1 cellular context compared by ENCODE assay signal in the genomic region with DNA sequence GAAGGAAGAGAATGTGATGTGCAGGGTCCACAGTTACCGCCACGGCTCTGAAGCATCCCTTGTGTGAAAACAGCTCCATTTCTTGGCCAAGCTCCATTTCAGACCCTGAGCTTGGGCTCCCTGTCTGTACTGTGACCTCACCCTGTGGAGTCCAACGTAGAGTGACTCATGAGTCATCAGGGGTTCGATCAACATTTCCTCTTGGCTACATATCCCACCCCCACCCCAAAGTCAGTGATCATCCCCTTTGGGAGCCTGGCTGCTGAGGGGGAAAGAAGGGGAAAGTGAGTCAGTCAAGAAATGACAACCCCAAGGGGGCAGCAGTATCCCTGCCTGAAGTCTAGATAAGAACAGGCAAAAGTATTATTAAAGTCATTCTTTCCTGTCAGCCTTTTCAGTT.
TF ChIP-seq lines count a peak whose summit lies in the region.

No MANE protein-coding gene starts in this region.

TF ChIP-seq in GM23338, 12 proteins besides CTCF, POLR2A, EP300 and RAD21 (continued from another document):
- TF ChIP-seq, protein P1, sequence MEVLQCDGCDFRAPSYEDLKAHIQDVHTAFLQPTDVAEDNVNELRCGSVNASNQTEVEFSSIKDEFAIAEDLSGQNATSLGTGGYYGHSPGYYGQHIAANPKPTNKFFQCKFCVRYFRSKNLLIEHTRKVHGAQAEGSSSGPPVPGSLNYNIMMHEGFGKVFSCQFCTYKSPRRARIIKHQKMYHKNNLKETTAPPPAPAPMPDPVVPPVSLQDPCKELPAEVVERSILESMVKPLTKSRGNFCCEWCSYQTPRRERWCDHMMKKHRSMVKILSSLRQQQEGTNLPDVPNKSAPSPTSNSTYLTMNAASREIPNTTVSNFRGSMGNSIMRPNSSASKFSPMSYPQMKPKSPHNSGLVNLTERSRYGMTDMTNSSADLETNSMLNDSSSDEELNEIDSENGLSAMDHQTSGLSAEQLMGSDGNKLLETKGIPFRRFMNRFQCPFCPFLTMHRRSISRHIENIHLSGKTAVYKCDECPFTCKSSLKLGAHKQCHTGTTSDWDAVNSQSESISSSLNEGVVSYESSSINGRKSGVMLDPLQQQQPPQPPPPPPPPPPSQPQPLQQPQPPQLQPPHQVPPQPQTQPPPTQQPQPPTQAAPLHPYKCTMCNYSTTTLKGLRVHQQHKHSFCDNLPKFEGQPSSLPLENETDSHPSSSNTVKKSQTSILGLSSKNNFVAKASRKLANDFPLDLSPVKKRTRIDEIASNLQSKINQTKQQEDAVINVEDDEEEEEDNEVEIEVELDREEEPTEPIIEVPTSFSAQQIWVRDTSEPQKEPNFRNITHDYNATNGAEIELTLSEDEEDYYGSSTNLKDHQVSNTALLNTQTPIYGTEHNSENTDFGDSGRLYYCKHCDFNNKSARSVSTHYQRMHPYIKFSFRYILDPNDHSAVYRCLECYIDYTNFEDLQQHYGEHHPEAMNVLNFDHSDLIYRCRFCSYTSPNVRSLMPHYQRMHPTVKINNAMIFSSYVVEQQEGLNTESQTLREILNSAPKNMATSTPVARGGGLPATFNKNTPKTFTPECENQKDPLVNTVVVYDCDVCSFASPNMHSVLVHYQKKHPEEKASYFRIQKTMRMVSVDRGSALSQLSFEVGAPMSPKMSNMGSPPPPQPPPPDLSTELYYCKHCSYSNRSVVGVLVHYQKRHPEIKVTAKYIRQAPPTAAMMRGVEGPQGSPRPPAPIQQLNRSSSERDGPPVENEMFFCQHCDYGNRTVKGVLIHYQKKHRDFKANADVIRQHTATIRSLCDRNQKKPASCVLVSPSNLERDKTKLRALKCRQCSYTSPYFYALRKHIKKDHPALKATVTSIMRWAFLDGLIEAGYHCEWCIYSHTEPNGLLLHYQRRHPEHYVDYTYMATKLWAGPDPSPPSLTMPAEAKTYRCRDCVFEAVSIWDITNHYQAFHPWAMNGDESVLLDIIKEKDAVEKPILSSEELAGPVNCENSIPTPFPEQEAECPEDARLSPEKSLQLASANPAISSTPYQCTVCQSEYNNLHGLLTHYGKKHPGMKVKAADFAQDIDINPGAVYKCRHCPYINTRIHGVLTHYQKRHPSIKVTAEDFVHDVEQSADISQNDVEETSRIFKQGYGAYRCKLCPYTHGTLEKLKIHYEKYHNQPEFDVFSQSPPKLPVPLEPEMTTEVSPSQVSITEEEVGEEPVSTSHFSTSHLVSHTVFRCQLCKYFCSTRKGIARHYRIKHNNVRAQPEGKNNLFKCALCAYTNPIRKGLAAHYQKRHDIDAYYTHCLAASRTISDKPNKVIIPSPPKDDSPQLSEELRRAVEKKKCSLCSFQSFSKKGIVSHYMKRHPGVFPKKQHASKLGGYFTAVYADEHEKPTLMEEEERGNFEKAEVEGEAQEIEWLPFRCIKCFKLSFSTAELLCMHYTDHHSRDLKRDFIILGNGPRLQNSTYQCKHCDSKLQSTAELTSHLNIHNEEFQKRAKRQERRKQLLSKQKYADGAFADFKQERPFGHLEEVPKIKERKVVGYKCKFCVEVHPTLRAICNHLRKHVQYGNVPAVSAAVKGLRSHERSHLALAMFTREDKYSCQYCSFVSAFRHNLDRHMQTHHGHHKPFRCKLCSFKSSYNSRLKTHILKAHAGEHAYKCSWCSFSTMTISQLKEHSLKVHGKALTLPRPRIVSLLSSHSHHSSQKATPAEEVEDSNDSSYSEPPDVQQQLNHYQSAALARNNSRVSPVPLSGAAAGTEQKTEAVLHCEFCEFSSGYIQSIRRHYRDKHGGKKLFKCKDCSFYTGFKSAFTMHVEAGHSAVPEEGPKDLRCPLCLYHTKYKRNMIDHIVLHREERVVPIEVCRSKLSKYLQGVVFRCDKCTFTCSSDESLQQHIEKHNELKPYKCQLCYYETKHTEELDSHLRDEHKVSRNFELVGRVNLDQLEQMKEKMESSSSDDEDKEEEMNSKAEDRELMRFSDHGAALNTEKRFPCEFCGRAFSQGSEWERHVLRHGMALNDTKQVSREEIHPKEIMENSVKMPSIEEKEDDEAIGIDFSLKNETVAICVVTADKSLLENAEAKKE (CRISPR knock-in tag; IDR thresholded peaks at IDR 0.05) = no peak
- TF ChIP-seq, protein P2, sequence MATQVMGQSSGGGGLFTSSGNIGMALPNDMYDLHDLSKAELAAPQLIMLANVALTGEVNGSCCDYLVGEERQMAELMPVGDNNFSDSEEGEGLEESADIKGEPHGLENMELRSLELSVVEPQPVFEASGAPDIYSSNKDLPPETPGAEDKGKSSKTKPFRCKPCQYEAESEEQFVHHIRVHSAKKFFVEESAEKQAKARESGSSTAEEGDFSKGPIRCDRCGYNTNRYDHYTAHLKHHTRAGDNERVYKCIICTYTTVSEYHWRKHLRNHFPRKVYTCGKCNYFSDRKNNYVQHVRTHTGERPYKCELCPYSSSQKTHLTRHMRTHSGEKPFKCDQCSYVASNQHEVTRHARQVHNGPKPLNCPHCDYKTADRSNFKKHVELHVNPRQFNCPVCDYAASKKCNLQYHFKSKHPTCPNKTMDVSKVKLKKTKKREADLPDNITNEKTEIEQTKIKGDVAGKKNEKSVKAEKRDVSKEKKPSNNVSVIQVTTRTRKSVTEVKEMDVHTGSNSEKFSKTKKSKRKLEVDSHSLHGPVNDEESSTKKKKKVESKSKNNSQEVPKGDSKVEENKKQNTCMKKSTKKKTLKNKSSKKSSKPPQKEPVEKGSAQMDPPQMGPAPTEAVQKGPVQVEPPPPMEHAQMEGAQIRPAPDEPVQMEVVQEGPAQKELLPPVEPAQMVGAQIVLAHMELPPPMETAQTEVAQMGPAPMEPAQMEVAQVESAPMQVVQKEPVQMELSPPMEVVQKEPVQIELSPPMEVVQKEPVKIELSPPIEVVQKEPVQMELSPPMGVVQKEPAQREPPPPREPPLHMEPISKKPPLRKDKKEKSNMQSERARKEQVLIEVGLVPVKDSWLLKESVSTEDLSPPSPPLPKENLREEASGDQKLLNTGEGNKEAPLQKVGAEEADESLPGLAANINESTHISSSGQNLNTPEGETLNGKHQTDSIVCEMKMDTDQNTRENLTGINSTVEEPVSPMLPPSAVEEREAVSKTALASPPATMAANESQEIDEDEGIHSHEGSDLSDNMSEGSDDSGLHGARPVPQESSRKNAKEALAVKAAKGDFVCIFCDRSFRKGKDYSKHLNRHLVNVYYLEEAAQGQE (IDR thresholded peaks at IDR 0.05; ENCODE audit: unreplicated experiment) = no peak
- TF ChIP-seq CREB1 (CRISPR knock-in tag; IDR thresholded peaks at IDR 0.05; ENCODE audit: low read depth) (no peak), ZNF114 (CRISPR knock-in tag; IDR thresholded peaks at IDR 0.05) (no peak), POLR2AphosphoS5 (IDR thresholded peaks at IDR 0.05; ENCODE audit: low read depth) (no peak), EZH2phosphoT487 (IDR thresholded peaks at IDR 0.05; ENCODE audit: unreplicated experiment) (no peak), NANOG (IDR thresholded peaks at IDR 0.05; ENCODE audit: borderline replicate concordance) (no peak), STAT1 (IDR thresholded peaks at IDR 0.05; ENCODE audit: unreplicated experiment) (no peak)
TF ChIP-seq in GM23338: peak in this region for 0.
